Comparison of ENCODE assay signal across 1 cellular context in the genomic region with DNA sequence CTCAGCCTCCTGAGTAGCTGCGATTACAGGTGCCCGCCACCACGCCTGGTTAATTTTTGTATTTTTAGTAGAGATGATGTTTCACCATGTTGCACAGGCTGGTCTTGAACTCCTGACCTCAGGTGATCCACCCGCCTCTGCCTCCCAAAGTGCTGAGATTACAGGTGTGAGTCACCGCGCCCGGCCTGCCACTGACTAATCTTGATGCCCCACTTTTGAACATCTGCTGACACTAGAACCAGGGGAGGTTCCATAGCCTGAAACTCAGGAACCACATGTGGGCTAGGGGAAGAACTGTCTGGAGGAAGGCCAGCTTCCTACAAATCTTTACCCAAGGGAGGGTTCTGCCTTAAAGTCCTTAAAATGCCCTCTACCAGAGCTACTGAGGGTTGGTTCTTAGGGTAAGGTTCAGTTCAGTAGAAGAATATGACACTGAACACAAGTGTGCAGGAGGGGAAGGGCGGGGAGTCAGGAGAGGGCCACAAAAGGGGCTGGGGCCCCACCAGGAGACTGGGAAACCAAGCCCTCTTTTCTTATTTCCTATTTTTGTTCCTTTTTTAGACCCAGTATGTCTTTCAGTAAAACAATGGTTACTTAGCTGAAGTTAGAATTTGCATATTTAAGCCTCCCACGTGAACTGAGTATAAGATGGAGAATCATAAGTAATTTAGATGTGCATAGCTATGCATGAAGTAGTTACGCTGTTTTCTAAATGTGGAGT.
TF ChIP-seq lines count a peak whose summit lies in the region.

No MANE protein-coding gene starts in this region.

TF ChIP-seq in SK-N-SH treated with all-trans-retinoic acid at 6 μM for 48 hours, 23 proteins besides CTCF, POLR2A, EP300 and RAD21 (continued from another document):
- TF ChIP-seq, protein P1, sequence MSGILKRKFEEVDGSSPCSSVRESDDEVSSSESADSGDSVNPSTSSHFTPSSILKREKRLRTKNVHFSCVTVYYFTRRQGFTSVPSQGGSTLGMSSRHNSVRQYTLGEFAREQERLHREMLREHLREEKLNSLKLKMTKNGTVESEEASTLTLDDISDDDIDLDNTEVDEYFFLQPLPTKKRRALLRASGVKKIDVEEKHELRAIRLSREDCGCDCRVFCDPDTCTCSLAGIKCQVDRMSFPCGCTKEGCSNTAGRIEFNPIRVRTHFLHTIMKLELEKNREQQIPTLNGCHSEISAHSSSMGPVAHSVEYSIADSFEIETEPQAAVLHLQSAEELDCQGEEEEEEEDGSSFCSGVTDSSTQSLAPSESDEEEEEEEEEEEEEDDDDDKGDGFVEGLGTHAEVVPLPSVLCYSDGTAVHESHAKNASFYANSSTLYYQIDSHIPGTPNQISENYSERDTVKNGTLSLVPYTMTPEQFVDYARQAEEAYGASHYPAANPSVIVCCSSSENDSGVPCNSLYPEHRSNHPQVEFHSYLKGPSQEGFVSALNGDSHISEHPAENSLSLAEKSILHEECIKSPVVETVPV (CRISPR knock-in tag; IDR thresholded peaks at IDR 0.05): no peak
- TF ChIP-seq OSR1 (CRISPR knock-in tag; IDR thresholded peaks at IDR 0.05): no peak
- no peak for TF ChIP-seq ESRRG (CRISPR knock-in tag; IDR thresholded peaks at IDR 0.05)
- no peak for TF ChIP-seq ZNF565 (CRISPR knock-in tag; conservative IDR thresholded peaks at IDR 0.05; ENCODE audit: low read depth)
